ENCODE assay signal across 16 cellular contexts in the genomic region with DNA sequence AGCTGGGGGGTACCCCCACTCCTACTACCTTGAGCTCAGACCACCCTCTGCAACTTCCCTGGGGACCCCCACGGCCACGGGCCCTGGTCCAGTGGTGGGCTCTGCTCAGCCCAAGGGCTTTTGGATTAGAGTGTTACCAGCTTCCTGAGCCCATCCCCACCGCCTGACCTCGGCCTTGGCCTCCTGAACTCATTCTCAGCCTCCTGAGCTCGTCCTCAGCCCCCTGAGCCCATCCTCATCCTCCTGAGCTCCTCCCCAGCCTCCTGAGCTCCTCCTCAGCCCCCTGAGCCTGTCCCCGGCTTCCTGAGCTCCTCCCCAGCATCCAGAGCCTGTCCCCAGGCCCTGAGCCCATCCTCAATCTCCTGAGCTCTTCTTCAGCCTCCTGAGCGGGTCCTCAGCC.
"Had no signal": no experiment of that assay in that cellular context is flagged by ENCODE, and none has a peak within 500 bp of the region (broad histone marks: within the 10 kb centered on the region; RNA-seq: fewer than 3 reads in every experiment).

No MANE protein-coding gene starts in this region.

- DNase-seq: activated CD4-positive, alpha-beta T cell treated with anti-CD3 and anti-CD28 coated beads for 4 hours; activated CD8-positive, alpha-beta T cell treated with anti-CD3 and anti-CD28 coated beads, Interleukin-2, amount 10 ng/mL, durations not matched to agents 7 days and 5 days; activated naive CD4-positive, alpha-beta T cell treated with Interleukin-2 at 50 U/mL for 16 hours; activated naive CD8-positive, alpha-beta T cell treated with anti-CD3 and anti-CD28 coated beads, Interleukin-2, amount 50 U/mL, for 24 hours; hippocampal formation; small intestine; SW 1271 had no signal

- H3K4me3 ChIP-seq: esophagus muscularis mucosa, left ventricle myocardium inferior, stomach, testis, upper lobe of left lung had no signal

- H3K9me3 ChIP-seq: esophagus muscularis mucosa, left ventricle myocardium inferior, stomach, testis, upper lobe of left lung had no signal

- H3K27ac Mint-ChIP-seq: activated CD8-positive, alpha-beta T cell treated with anti-CD3 and anti-CD28 coated beads, Interleukin-2, amount 10 ng/mL, durations not matched to agents 7 days and 5 days; activated naive CD8-positive, alpha-beta T cell treated with anti-CD3 and anti-CD28 coated beads, Interleukin-2, amount 50 U/mL, for 24 hours; activated T-helper 1 cell treated with anti-CD3 and anti-CD28 coated beads, Interleukin-12 subunit alpha, Interleukin-12 subunit beta, Interleukin-2, Interleukin-4 antibody, amounts not matched to agents 30 ng/mL and 10 ng/mL and 1 ng/mL, durations not matched to agents 14 hours and 24 hours and 36 hours; mesothelial cell of epicardium had no signal

- FAIRE-seq: small intestine, TTC549 had no signal

- H3K9me3 Mint-ChIP-seq: activated naive CD8-positive, alpha-beta T cell treated with anti-CD3 and anti-CD28 coated beads, Interleukin-2, amount 50 U/mL, for 24 hours; activated T-helper 1 cell treated with anti-CD3 and anti-CD28 coated beads, Interleukin-12 subunit alpha, Interleukin-12 subunit beta, Interleukin-2, Interleukin-4 antibody, amounts not matched to agents 30 ng/mL and 10 ng/mL and 1 ng/mL, durations not matched to agents 14 hours and 24 hours and 36 hours; mesothelial cell of epicardium; WTC11 had no signal

- H3K27ac ChIP-seq: left ventricle myocardium inferior, stomach, testis, upper lobe of left lung had no signal

- H3K36me3 Mint-ChIP-seq: mesothelial cell of epicardium, WTC11 had no signal

- H3K4me3 Mint-ChIP-seq: activated CD8-positive, alpha-beta T cell treated with anti-CD3 and anti-CD28 coated beads, Interleukin-2, amount 10 ng/mL, durations not matched to agents 7 days and 5 days; activated naive CD8-positive, alpha-beta T cell treated with anti-CD3 and anti-CD28 coated beads, Interleukin-2, amount 50 U/mL, for 24 hours; activated T-helper 1 cell treated with anti-CD3 and anti-CD28 coated beads, Interleukin-12 subunit alpha, Interleukin-12 subunit beta, Interleukin-2, Interleukin-4 antibody, amounts not matched to agents 30 ng/mL and 10 ng/mL and 1 ng/mL, durations not matched to agents 14 hours and 24 hours and 36 hours; mesothelial cell of epicardium; WTC11 had no signal

- H3K36me3 ChIP-seq: esophagus muscularis mucosa, left ventricle myocardium inferior, stomach, upper lobe of left lung had no signal

- H3K27me3 ChIP-seq: esophagus muscularis mucosa, stomach, testis, upper lobe of left lung had no signal
